Comparison of ENCODE assay signal across 8 cellular contexts in genomic region chr3:150146891-150147761, GRCh38.
DNase-seq lines count a peak whose midpoint lies in the region; ATAC-seq and TF ChIP-seq lines count a peak whose summit lies in the region.

No MANE protein-coding gene starts in this region.

- no peaks in the 10 kb centered on the region for H3K27me3 ChIP-seq in ACC112 (ENCODE audit: insufficient read depth, low read length)
- H3K27me3 ChIP-seq in SK-N-SH (ENCODE audit: insufficient read depth), result no peaks in the 10 kb centered on the region

- CTCF ChIA-PET in SK-N-SH (lab: Yijun Ruan, JAX), result interaction anchor here (0.8 to 2.0 kb wide), 2 partner anchors 13 to 37 kb away, joined by 3 to 7 read pairs; no protein-coding TSS in a partner anchor

- peak overlapping the region; percentile 16 for H2AFZ ChIP-seq in ACC112 (ENCODE audit: low read length, unreplicated experiment)
- H2AFZ ChIP-seq in SK-N-SH (ENCODE audit: low read depth), result peak overlapping the region; percentile 50; the same call in 1 of the 2 replicates

- no peak for DNase-seq in SK-N-SH
- peak; percentile 77 for DNase-seq in islet precursor cell
- no peak for DNase-seq in G401 (ENCODE audit: low spot score)
- DNase-seq in anterior cingulate cortex (lab: John Stamatoyannopoulos, UW), result no peak
- no peak for DNase-seq in sciatic nerve (ENCODE audit: low spot score)

- peak overlapping the region; percentile 59 for H3K4me2 ChIP-seq in SK-N-SH

- H3K9ac ChIP-seq in SK-N-SH, result peak overlapping the region; percentile 60

- TF ChIP-seq EP300 in SK-N-SH (IDR thresholded peaks at IDR 0.05; ENCODE audit: borderline replicate concordance in 1 of 2, low read depth in 1 of 2, low read length in 1 of 2), result peak in 1 of 2 experiments; percentile 70; a peak in 1 of 4 replicates

- 61% methylated on average over 11 of the region's 11 CpGs for WGBS in SK-N-SH (ENCODE audit: low lambda C conversion rate)

- H4K20me1 ChIP-seq in SK-N-SH (ENCODE audit: insufficient read depth), result no peaks in the 10 kb centered on the region

- ATAC-seq in GM21619 (IDR thresholded peaks at IDR 0.05; ENCODE audit: unreplicated experiment) (peak; percentile 73), HG03457 (IDR thresholded peaks at IDR 0.05; ENCODE audit: unreplicated experiment) (no peak), sciatic nerve (no peak)

- no peaks in the 10 kb centered on the region for H3K36me3 ChIP-seq in ACC112 (ENCODE audit: insufficient read depth, low read length)
- no peaks in the 10 kb centered on the region for H3K36me3 ChIP-seq in SK-N-SH (replicated peaks in 1 of 2; ENCODE audit: control insufficient read depth in 1 of 2, insufficient read depth in 2 of 2, low read length in 1 of 2)

- H3K9me3 ChIP-seq in SK-N-SH, result no peaks in the 10 kb centered on the region

- in situ Hi-C loops in G401 (cut with HindIII; ENCODE audit: low sequenced_read_pairs), result no loop called here

- intact Hi-C loops in sciatic nerve (cut with DNase I), result no loop called here

- no peaks in the 10 kb centered on the region for H3K9me2 ChIP-seq in SK-N-SH

- H3F3A ChIP-seq in SK-N-SH (replicated peaks; ENCODE audit: insufficient read depth), result peaks cover 24% of the 10 kb centered on the region

- peak overlapping the region; percentile 94 for H3K27ac ChIP-seq in ACC112 (ENCODE audit: low read depth, low read length)
- H3K27ac ChIP-seq in SK-N-SH (ENCODE audit: low read depth in 2 of 2, low read length in 1 of 2), result peak overlapping the region; percentile 11 to 86

- peak overlapping the region; percentile 48; the same call in 1 of the 2 replicates for H3K4me3 ChIP-seq in ACC112 (ENCODE audit: low read depth, low read length)
- no peak overlapping the region; a peak in 1 of 4 replicates for H3K4me3 ChIP-seq in SK-N-SH (ENCODE audit: low read depth in 2 of 2, low read length in 1 of 2)

- H3K79me2 ChIP-seq in ACC112 (ENCODE audit: control insufficient read depth, insufficient read depth, low read length, unreplicated experiment), result no peaks in the 10 kb centered on the region
- no peaks in the 10 kb centered on the region for H3K79me2 ChIP-seq in SK-N-SH (ENCODE audit: insufficient read depth)

- no peak for TF ChIP-seq CTCF in SK-N-SH (IDR thresholded peaks at IDR 0.05)

- H3K4me1 ChIP-seq in ACC112 (ENCODE audit: control insufficient read depth, insufficient read depth, low read length, unreplicated experiment) (peaks cover 48% of the 10 kb centered on the region), SK-N-SH (ENCODE audit: control insufficient read depth in 1 of 2, insufficient read depth in 2 of 2, low read depth in 1 of 2, low read length in 1 of 2) (peaks cover 6 to 16% of the 10 kb centered on the region in 2 experiments; a peak in 2 of 4 replicates)

- TF ChIP-seq RAD21 in SK-N-SH (IDR thresholded peaks at IDR 0.05; ENCODE audit: low read length), result no peak

- POLR2A ChIA-PET in SK-N-SH (lab: Yijun Ruan, JAX), result interaction anchor here (0.6 kb wide), 1 partner anchor 286 kb away, joined by 3 read pairs; no protein-coding TSS in a partner anchor

TF ChIP-seq in SK-N-SH, 30 proteins besides CTCF, POLR2A, EP300 and RAD21 (continues in another document):
- TF ChIP-seq NRF1 (IDR thresholded peaks at IDR 0.05; ENCODE audit: low read depth, low read length), result no peak
- no peak for TF ChIP-seq ELF1 (IDR thresholded peaks at IDR 0.05)
- TF ChIP-seq MAX (IDR thresholded peaks at IDR 0.05; ENCODE audit: low read depth), result peak; percentile 34; the same call in 1 of the 2 replicates
- no peak for TF ChIP-seq MXI1 (IDR thresholded peaks at IDR 0.05; ENCODE audit: low read depth, low read length)
- no peak for TF ChIP-seq IRF3 (IDR thresholded peaks at IDR 0.05; ENCODE audit: low read depth, low read length)
- no peak for TF ChIP-seq FOXJ3 (CRISPR knock-in tag; IDR thresholded peaks at IDR 0.05)
- peak; percentile 47; the same call in 1 of the 2 replicates for TF ChIP-seq NFIC (IDR thresholded peaks at IDR 0.05; ENCODE audit: borderline replicate concordance)
- no peak for TF ChIP-seq RCOR1 (IDR thresholded peaks at IDR 0.05; ENCODE audit: low read length)
- no peak for TF ChIP-seq EZH2phosphoT487 (IDR thresholded peaks at IDR 0.05; ENCODE audit: borderline replicate concordance, low read depth)
- no peak for TF ChIP-seq SMC3 (IDR thresholded peaks at IDR 0.05; ENCODE audit: low read depth, low read length)
- no peak for TF ChIP-seq GATA2 (CRISPR knock-in tag; IDR thresholded peaks at IDR 0.05)
- peak; percentile 47 for TF ChIP-seq PBX3 (IDR thresholded peaks at IDR 0.05)
- TF ChIP-seq YY1 (IDR thresholded peaks at IDR 0.05; ENCODE audit: low read depth), result 0 out of 2 replicates have a peak, but pooled peaks have one; percentile 18
- TF ChIP-seq MEF2A (IDR thresholded peaks at IDR 0.05; ENCODE audit: borderline replicate concordance, low read depth), result no peak
- TF ChIP-seq POLR2AphosphoS5 (IDR thresholded peaks at IDR 0.05; ENCODE audit: low read depth, low read length), result peak; percentile 44
- TF ChIP-seq USF1 (IDR thresholded peaks at IDR 0.05; ENCODE audit: borderline replicate concordance, low read depth), result no peak
- TF ChIP-seq REST (IDR thresholded peaks at IDR 0.05; ENCODE audit: low read depth, low read length), result no peak
- TF ChIP-seq TCF12 (IDR thresholded peaks at IDR 0.05), result peak; percentile 79
- no peak; the same call in 1 of the 2 replicates for TF ChIP-seq TAF1 (IDR thresholded peaks at IDR 0.05; ENCODE audit: borderline replicate concordance, low read depth, low read length)
- no peak for TF ChIP-seq FOXM1 (IDR thresholded peaks at IDR 0.05; ENCODE audit: low read depth)
- TF ChIP-seq JUND (IDR thresholded peaks at IDR 0.05), result peak; percentile 49; the same call in 1 of the 2 replicates
- TF ChIP-seq CHD2 (IDR thresholded peaks at IDR 0.05; ENCODE audit: low read length, partially characterized antibody), result no peak
- peak; percentile 42; the same call in 1 of the 2 replicates for TF ChIP-seq TEAD4 (IDR thresholded peaks at IDR 0.05; ENCODE audit: borderline replicate concordance, insufficient read depth)
